8 cellular contexts compared by ENCODE assay signal in genomic region chr3:126476166-126476975, GRCh38. TPM values are rescaled to one million over a fixed set of nuclear protein-coding genes. Genes with fewer than 3 reads are reported as not detected.
A peak's percentile ranks its signal among the peaks of the same experiment; 100 is the strongest.
DNase-seq lines count a peak whose midpoint lies in the region; ATAC-seq and TF ChIP-seq lines count a peak whose summit lies in the region.

No MANE protein-coding gene starts in this region.

- H3K36me3 ChIP-seq in DOHH2 (ENCODE audit: control insufficient read depth, low read length) (peaks cover 34% of the 10 kb centered on the region), SU-DHL-6 (ENCODE audit: low read length) (no peaks in the 10 kb centered on the region), thoracic aorta (no peaks in the 10 kb centered on the region)

- H3K27ac ChIP-seq in DOHH2 (ENCODE audit: low read depth, low read length): no peak overlapping the region
- H3K27ac ChIP-seq in SU-DHL-6 (ENCODE audit: low read depth, low read length): no peak overlapping the region
- H3K27ac ChIP-seq in dorsolateral prefrontal cortex: peak overlapping the region in 58 of 59 donors; percentile 23 to 95 (median 82)
- peak overlapping the region; percentile 86 to 96 for H3K27ac ChIP-seq in thoracic aorta

- H3K36me3 Mint-ChIP-seq in IgD-negative memory B cell: peaks cover 3% of the 10 kb centered on the region

- intact Hi-C loops in dorsolateral prefrontal cortex (cut with DNase I): loop anchor here (5.0 to 10.0 kb wide), 7 partner anchors 82 to 562 kb away; partner anchors contain the start of genes CFAP100 (in 1 of the 2), KLF15 (in 1 of the 2) and PLXNA1 (in 1 of the 2)

- H3K27me3 ChIP-seq in DOHH2 (ENCODE audit: control insufficient read depth, low read length) (no peaks in the 10 kb centered on the region), SU-DHL-6 (ENCODE audit: low read length) (no peaks in the 10 kb centered on the region), dorsolateral prefrontal cortex (no peaks in the 10 kb centered on the region), thoracic aorta (replicated peaks; ENCODE audit: insufficient read depth) (no peaks in the 10 kb centered on the region)

- H3F3A ChIP-seq in DOHH2 (ENCODE audit: control insufficient read depth, insufficient read depth): 0 out of 2 replicates have a peak, but pooled peaks cover 2% of the 10 kb centered on the region
- H3F3A ChIP-seq in SU-DHL-6 (ENCODE audit: insufficient read depth): no peaks in the 10 kb centered on the region

- H3K9me3 ChIP-seq in DOHH2 (ENCODE audit: control insufficient read depth, insufficient read depth, low read length): no peaks in the 10 kb centered on the region
- H3K9me3 ChIP-seq in SU-DHL-6 (ENCODE audit: insufficient read depth, low read length): no peaks in the 10 kb centered on the region
- no peaks in the 10 kb centered on the region for H3K9me3 ChIP-seq in thoracic aorta

- ATAC-seq in GM21717 (IDR thresholded peaks at IDR 0.05; ENCODE audit: unreplicated experiment) (peak; percentile 31), thoracic aorta (ENCODE audit: insufficient number of reproducible peaks, low FRiP score, low read depth) (no peak)

- H2AFZ ChIP-seq in SU-DHL-6 (ENCODE audit: low read depth, low read length, severe bottlenecking): peak overlapping the region; percentile 90

- no peaks in the 10 kb centered on the region for H3K9me3 Mint-ChIP-seq in IgD-negative memory B cell

- peaks cover 2% of the 10 kb centered on the region for H3K27me3 Mint-ChIP-seq in IgD-negative memory B cell

- peak overlapping the region; percentile 67 to 94 (median 83) for H3K27ac Mint-ChIP-seq in IgD-negative memory B cell

- H4K20me1 ChIP-seq in DOHH2 (ENCODE audit: control insufficient read depth, insufficient read depth, low read depth, low read length): peaks cover 20% of the 10 kb centered on the region
- H4K20me1 ChIP-seq in SU-DHL-6 (ENCODE audit: low read depth, low read length): no peaks in the 10 kb centered on the region

- H3K9me2 ChIP-seq in DOHH2 (replicated peaks; ENCODE audit: control insufficient read depth, low read length) (no peaks in the 10 kb centered on the region), SU-DHL-6 (replicated peaks; ENCODE audit: insufficient read depth, low read length) (no peaks in the 10 kb centered on the region)

- H3K4me1 ChIP-seq in DOHH2 (ENCODE audit: control insufficient read depth, low read length) (peaks cover 26% of the 10 kb centered on the region), thoracic aorta (ENCODE audit: control insufficient read depth in 1 of 2, low read depth in 2 of 2) (peaks cover 35 to 47% of the 10 kb centered on the region in 2 donors)

- H3K4me3 Mint-ChIP-seq in IgD-negative memory B cell: peak overlapping the region; percentile 19 to 89 (median 82)

- peaks cover 23 to 27% (median 23%) of the 10 kb centered on the region in 3 donors for H3K4me1 Mint-ChIP-seq in IgD-negative memory B cell

- peaks cover 38% of the 10 kb centered on the region for H3K79me2 ChIP-seq in DOHH2 (ENCODE audit: control insufficient read depth, low read length)
- peaks cover 31% of the 10 kb centered on the region for H3K79me2 ChIP-seq in SU-DHL-6 (ENCODE audit: insufficient read depth, low read length)

- peak overlapping the region; percentile 43; the same call in 1 of the 2 replicates for H3K9ac ChIP-seq in SU-DHL-6 (ENCODE audit: low read length)

- DNase-seq in dorsolateral prefrontal cortex (peak in 5 of 10 donors; percentile 38 to 58 (median 43)), lung microvascular endothelial cell (ENCODE audit: low read depth in 2 of 2) (peak; percentile 48 to 86), thoracic aorta (ENCODE audit: low spot score) (no peak), GM19240 (ENCODE audit: insufficient read length, low spot score) (no peak)

- peak overlapping the region; percentile 95 for H3K4me2 ChIP-seq in DOHH2 (ENCODE audit: low read length)
- H3K4me2 ChIP-seq in SU-DHL-6 (ENCODE audit: low read depth, low read length, poor library complexity, severe bottlenecking): peak overlapping the region; percentile 67

- TF ChIP-seq CTCF in DOHH2 (IDR thresholded peaks at IDR 0.05; ENCODE audit: low read depth, low read length, poor library complexity, severe bottlenecking) (no peak), SU-DHL-6 (IDR thresholded peaks at IDR 0.05; ENCODE audit: insufficient read depth, low read length, poor library complexity, severe bottlenecking) (no peak), dorsolateral prefrontal cortex (IDR thresholded peaks at IDR 0.05 in 54 of 56, conservative IDR thresholded peaks at IDR 0.05 in 2 of 56; ENCODE audit: low read depth in 1 of 56, partially characterized antibody in 56 of 56) (peak in 2 of 56 donors; percentile 2 to 11), thoracic aorta (IDR thresholded peaks at IDR 0.05) (no peak)

- H3K4me3 ChIP-seq in DOHH2 (ENCODE audit: low read length): peak overlapping the region; percentile 84
- peak overlapping the region; percentile 56 for H3K4me3 ChIP-seq in SU-DHL-6 (ENCODE audit: insufficient read depth, low read length, poor library complexity, severe bottlenecking)
- H3K4me3 ChIP-seq in dorsolateral prefrontal cortex: peak overlapping the region; percentile 49 to 94 (median 79)
- peak overlapping the region; percentile 87 for H3K4me3 ChIP-seq in thoracic aorta

RNA-seq across cellular contexts. Expression of gene ZXDC, which starts 0.7 kb away (rescaled TPM):
- 9.1 TPM for polyA plus RNA-seq in IgD-negative memory B cell
- total RNA-seq in dorsolateral prefrontal cortex (10 to 100 TPM; 28.6 to 58.7 (median 41.4) TPM), lung microvascular endothelial cell (8.7 and 17.3 TPM in 2 replicates), thoracic aorta (10 to 100 TPM; 53.5 to 55.0 TPM)

RNA-seq across cellular contexts. Expression of gene UROC1, which starts 41.2 kb away (rescaled TPM):
- not detected for polyA plus RNA-seq in IgD-negative memory B cell
- total RNA-seq in dorsolateral prefrontal cortex (under 1 TPM in 91 of 120 experiments, not detected in 29; 0.11 to 0.76 (median 0.34) TPM), lung microvascular endothelial cell (not detected in 2 replicates), thoracic aorta (not detected)

RNA-seq across cellular contexts. Expression of gene CHST13, which starts 47.6 kb away (rescaled TPM):
- polyA plus RNA-seq in IgD-negative memory B cell: not detected
- total RNA-seq in dorsolateral prefrontal cortex (1 to 10 TPM in 5 of 120 experiments, under 1 TPM in 59, not detected in 56; 0.23 to 1.3 (median 0.48) TPM), lung microvascular endothelial cell (not detected in 2 replicates), thoracic aorta (not detected)

Comparison
In these comparisons a context has a peak if more than half of its experiments do, and no peak if none do; other contexts are left out.
1. H3K27ac ChIP-seq: peak in dorsolateral prefrontal cortex (58 of 59) and thoracic aorta (2 of 2); none in DOHH2 (single experiment) and SU-DHL-6 (single experiment).
2. DNase-seq: peak in lung microvascular endothelial cell (2 of 2); none in thoracic aorta (single experiment) and GM19240 (single experiment).
3. Peak in every context shown above with its lines, with median percentiles within 50 percentile points of each other: H3K4me3 ChIP-seq.